ENCODE assay signal across 14 cellular contexts in the genomic region with DNA sequence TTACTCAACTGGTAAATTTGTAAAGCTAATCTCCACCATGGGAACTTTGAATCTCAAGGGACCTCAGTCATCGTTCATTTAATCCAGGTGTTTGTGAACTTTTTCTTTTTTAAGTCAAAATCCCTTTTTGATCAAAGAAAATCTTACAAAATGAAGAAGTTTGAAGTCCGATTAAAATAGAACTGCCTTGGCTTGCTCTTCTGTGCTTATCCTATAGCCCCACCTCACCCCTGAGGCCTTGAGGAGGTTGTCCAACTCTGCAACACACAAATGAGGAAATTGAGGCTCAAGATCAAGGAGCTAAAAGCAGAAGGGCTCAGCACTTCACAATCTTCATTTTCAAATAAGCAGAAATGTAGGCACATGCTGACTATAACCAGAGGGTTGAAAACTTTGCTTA.
DNase-seq lines count a peak whose midpoint lies in the region; ATAC-seq and TF ChIP-seq lines count a peak whose summit lies in the region.
"Had no signal": no experiment of that assay in that cellular context is flagged by ENCODE, and none has a peak within 500 bp of the region (broad histone marks: within the 10 kb centered on the region; RNA-seq: fewer than 3 reads in every experiment).

No MANE protein-coding gene starts in this region.

- no peak overlapping the region for H3T11ph ChIP-seq in H9 (ENCODE audit: low read length)

- H3K4me1 ChIP-seq in BLaER1: peaks cover 17% of the 10 kb centered on the region
- peaks cover 9% of the 10 kb centered on the region for H3K4me1 ChIP-seq in H9 (ENCODE audit: insufficient read depth, low read length)
- H3K4me1 ChIP-seq: BE2C, HAP-1 had no signal

- H2BK12ac ChIP-seq in H9 (ENCODE audit: insufficient read length, low read depth, low read length): no peak overlapping the region

- no peaks in the 10 kb centered on the region for H3K36me3 ChIP-seq in BLaER1
- H3K36me3 ChIP-seq: BE2C, HAP-1 had no signal

- no peak overlapping the region for H4K5ac ChIP-seq in H9 (ENCODE audit: insufficient read length, low read depth, low read length)

- H2BK120ac ChIP-seq in H9 (ENCODE audit: low read depth, low read length, poor library complexity, severe bottlenecking): no peak overlapping the region

- H3K56ac ChIP-seq in H9 (ENCODE audit: insufficient read length, low read depth, low read length): no peak overlapping the region

- H3K27me3 ChIP-seq in BLaER1 (no peaks in the 10 kb centered on the region), H9 (ENCODE audit: insufficient read depth, low read length) (no peaks in the 10 kb centered on the region)
- H3K27me3 ChIP-seq: BE2C had no signal

- WGBS in H9 (ENCODE audit: extremely low coverage, insufficient read length, low lambda C conversion rate): no CpG with 5 or more reads among the region's 2 CpGs

- intact Hi-C loops in CD14-positive monocyte (cut with micrococcal nuclease): no loop called here

- no peak for ATAC-seq in GM19467 (IDR thresholded peaks at IDR 0.05; ENCODE audit: unreplicated experiment)
- ATAC-seq: CD8-positive, alpha-beta T cell had no signal

- TF ChIP-seq CTCF in H9 (conservative IDR thresholded peaks at IDR 0.05) (no peak), fibroblast of mammary gland (conservative IDR thresholded peaks at IDR 0.05; ENCODE audit: control insufficient read depth, insufficient read depth, low read depth, low read length) (no peak), CD14-positive monocyte (IDR thresholded peaks at IDR 0.05) (no peak)

- H4K91ac ChIP-seq in H9 (ENCODE audit: insufficient read length, low read depth, low read length): no peak overlapping the region

- no peaks in the 10 kb centered on the region for H3K27me3 Mint-ChIP-seq in H9 (ENCODE audit: low read depth)
- peaks cover 6 to 12% (median 6%) of the 10 kb centered on the region in 3 donors for H3K27me3 Mint-ChIP-seq in CD14-positive monocyte (ENCODE audit: low read depth in 3 of 3)

- no peak overlapping the region for H2BK5ac ChIP-seq in H9 (ENCODE audit: insufficient read length, low read length)

- no peak overlapping the region for H2AFZ ChIP-seq in H9 (ENCODE audit: low read length)

- H3K36me3 Mint-ChIP-seq in H9 (ENCODE audit: insufficient read depth in 1 of 3, low read depth in 3 of 3) (peaks cover 7 to 9% (median 8%) of the 10 kb centered on the region in 3 experiments), CD14-positive monocyte (no peaks in the 10 kb centered on the region)
- H3K36me3 Mint-ChIP-seq: CD8-positive, alpha-beta T cell had no signal

- H3K4me3 ChIP-seq in BLaER1 (no peak overlapping the region), fibroblast of mammary gland (ENCODE audit: control insufficient read depth, low read depth, low read length) (no peak overlapping the region)
- H3K4me3 ChIP-seq: HAP-1 had no signal

- H3K9me3 Mint-ChIP-seq in H9: peaks cover 10 to 13% of the 10 kb centered on the region in 2 experiments; a peak in 4 of 5 replicates
- H3K9me3 Mint-ChIP-seq in CD14-positive monocyte: peaks cover 0 to 8% (median 5%) of the 10 kb centered on the region in 7 donors

- no peaks in the 10 kb centered on the region for H3K79me2 ChIP-seq in H9 (ENCODE audit: insufficient read depth, low read length)

- H3K23ac ChIP-seq in H9 (ENCODE audit: insufficient read length, low read depth, low read length): no peak overlapping the region

- H3K4me3 Mint-ChIP-seq in H9 (no peak overlapping the region), CD14-positive monocyte (no peak overlapping the region)
- H3K4me3 Mint-ChIP-seq: CD8-positive, alpha-beta T cell had no signal

- no peak for DNase-seq in H9
- peak; percentile 28 for DNase-seq in NOMO-1 treated with dmso at 0.1 percent for 144 hours (lab: John Stamatoyannopoulos, UW; ENCODE audit: unreplicated experiment)
- DNase-seq in fibroblast of mammary gland (ENCODE audit: low read depth): peak; percentile 54
- no peak for DNase-seq in epidermal melanocyte (ENCODE audit: insufficient read length, low spot score)
- no peak for DNase-seq in CD14-positive monocyte (ENCODE audit: low spot score)
- no peak for DNase-seq in NCI-H1105 (lab: John Stamatoyannopoulos, UW)
- DNase-seq: BE2C; Calu3; CD8-positive, alpha-beta T cell; DMS79 treated with DMSO at 0.1 percent for 48 hours; GF-D8 had no signal

- H3K9me3 ChIP-seq in BLaER1 (peaks cover 26% of the 10 kb centered on the region), H9 (ENCODE audit: control insufficient read depth, low read depth, low read length) (no peaks in the 10 kb centered on the region)
- H3K9me3 ChIP-seq: BE2C, HAP-1 had no signal

- H4K20me1 ChIP-seq in BLaER1 (no peaks in the 10 kb centered on the region), H9 (ENCODE audit: control insufficient read depth, insufficient read depth, insufficient read length) (no peaks in the 10 kb centered on the region)

- H2BK15ac ChIP-seq in H9 (ENCODE audit: low read depth, low read length): no peak overlapping the region

- H3K4me1 Mint-ChIP-seq in H9: peaks cover 27 to 30% of the 10 kb centered on the region in 2 experiments
- no peaks in the 10 kb centered on the region for H3K4me1 Mint-ChIP-seq in CD14-positive monocyte

- H2BK20ac ChIP-seq in H9 (ENCODE audit: low read depth, low read length, poor library complexity, severe bottlenecking): peak overlapping the region; percentile 83

- H3K9ac ChIP-seq in BLaER1 (no peak overlapping the region), H9 (ENCODE audit: extremely low read depth, insufficient read length, low read length) (no peak overlapping the region)

- no peaks in the 10 kb centered on the region for H3K79me1 ChIP-seq in H9 (ENCODE audit: insufficient read depth, low read depth, low read length, poor library complexity, severe bottlenecking)

- no peak overlapping the region for H3K14ac ChIP-seq in H9 (ENCODE audit: insufficient read depth, low read length)

- no peak overlapping the region for H4K8ac ChIP-seq in H9 (replicated peaks; ENCODE audit: insufficient read length, low read depth, low read length)

- no peak overlapping the region for H3K27ac Mint-ChIP-seq in H9
- peak overlapping the region in 1 of 7 donors; percentile 75 for H3K27ac Mint-ChIP-seq in CD14-positive monocyte
- H3K27ac Mint-ChIP-seq: CD8-positive, alpha-beta T cell had no signal

- no peak overlapping the region for H3K27ac ChIP-seq in BLaER1
- no peak overlapping the region for H3K27ac ChIP-seq in H9 (ENCODE audit: insufficient read length, low read depth, low read length)

- no peaks in the 10 kb centered on the region for H3K23me2 ChIP-seq in H9 (ENCODE audit: insufficient read length, low read depth, low read length, poor library complexity, severe bottlenecking)

- H3K4ac ChIP-seq in H9 (ENCODE audit: low read depth, low read length): no peak overlapping the region

- H3K4me2 ChIP-seq in BLaER1 (peak overlapping the region; percentile 33), H9 (ENCODE audit: insufficient read depth, insufficient read length, low read length) (no peak overlapping the region)

- no peak overlapping the region for H3K18ac ChIP-seq in H9 (ENCODE audit: insufficient read length, low read depth, low read length)

- H2AK5ac ChIP-seq in H9 (ENCODE audit: insufficient read length, low read length): no peak overlapping the region

Comparison
In these comparisons a context has a peak if more than half of its experiments do, and no peak if none do; other contexts are left out.
1. DNase-seq: peak in NOMO-1 treated with dmso at 0.1 percent for 144 hours (single experiment) and fibroblast of mammary gland (single experiment); none in H9 (single experiment), epidermal melanocyte (single experiment), CD14-positive monocyte (single experiment) and NCI-H1105 (single experiment).